Comparison of ENCODE assay signal across 1 cellular context in the genomic region with DNA sequence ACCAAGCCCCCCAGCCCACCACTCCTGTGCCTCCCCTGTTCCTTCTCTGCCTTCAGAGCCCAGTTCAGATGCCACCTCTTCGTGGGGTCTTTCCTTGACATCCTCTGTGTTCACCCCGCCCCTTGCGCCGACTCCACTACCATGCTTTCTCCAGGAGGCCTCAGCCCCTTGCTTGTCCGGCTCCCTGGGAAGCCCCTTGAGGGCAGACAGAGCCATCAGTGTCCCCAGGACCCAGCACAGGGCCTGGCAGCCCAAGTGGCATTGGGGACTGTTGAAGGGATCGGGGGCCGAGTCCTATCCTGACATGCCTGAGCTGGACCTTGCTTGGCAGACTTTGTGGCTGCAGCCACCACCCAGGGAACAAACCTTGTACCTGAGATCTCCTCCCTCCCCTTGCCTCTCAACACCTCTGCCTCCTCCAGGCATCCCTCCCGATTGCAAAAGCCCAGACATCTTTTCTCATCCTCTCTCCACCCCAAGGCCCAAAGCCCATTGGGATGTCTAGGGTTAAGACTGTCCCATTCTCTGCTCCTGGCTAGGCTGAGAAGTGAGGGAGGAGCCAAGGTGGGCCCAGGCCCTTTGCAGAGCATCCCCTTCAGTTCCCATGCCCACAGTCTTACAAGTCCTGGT.
TF ChIP-seq lines count a peak whose summit lies in the region.

No MANE protein-coding gene starts in this region.

TF ChIP-seq in IMR-90, 13 proteins besides CTCF, POLR2A, EP300 and RAD21:
- TF ChIP-seq BHLHE40 (IDR thresholded peaks at IDR 0.05; ENCODE audit: low read depth, low read length) (no peak), RFX5 (IDR thresholded peaks at IDR 0.05; ENCODE audit: low read depth, low read length) (no peak), NFE2L2 (IDR thresholded peaks at IDR 0.05; ENCODE audit: low read depth, low read length) (no peak), MAFK (IDR thresholded peaks at IDR 0.05; ENCODE audit: low read depth, low read length) (no peak), MXI1 (IDR thresholded peaks at IDR 0.05; ENCODE audit: borderline replicate concordance, low read depth, low read length) (no peak), CHD1 (IDR thresholded peaks at IDR 0.05; ENCODE audit: low read depth, low read length) (no peak), FOS (IDR thresholded peaks at IDR 0.05; ENCODE audit: low read depth, low read length) (no peak), SMC3 (IDR thresholded peaks at IDR 0.05; ENCODE audit: low read depth, low read length) (no peak), MAZ (IDR thresholded peaks at IDR 0.05; ENCODE audit: borderline replicate concordance, low read depth, low read length) (no peak), RCOR1 (IDR thresholded peaks at IDR 0.05; ENCODE audit: insufficient replicate concordance, low read length) (no peak), CEBPB (IDR thresholded peaks at IDR 0.05; ENCODE audit: low read depth, low read length) (no peak)
- TF ChIP-seq, protein P1, sequence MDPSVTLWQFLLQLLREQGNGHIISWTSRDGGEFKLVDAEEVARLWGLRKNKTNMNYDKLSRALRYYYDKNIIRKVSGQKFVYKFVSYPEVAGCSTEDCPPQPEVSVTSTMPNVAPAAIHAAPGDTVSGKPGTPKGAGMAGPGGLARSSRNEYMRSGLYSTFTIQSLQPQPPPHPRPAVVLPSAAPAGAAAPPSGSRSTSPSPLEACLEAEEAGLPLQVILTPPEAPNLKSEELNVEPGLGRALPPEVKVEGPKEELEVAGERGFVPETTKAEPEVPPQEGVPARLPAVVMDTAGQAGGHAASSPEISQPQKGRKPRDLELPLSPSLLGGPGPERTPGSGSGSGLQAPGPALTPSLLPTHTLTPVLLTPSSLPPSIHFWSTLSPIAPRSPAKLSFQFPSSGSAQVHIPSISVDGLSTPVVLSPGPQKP (IDR thresholded peaks at IDR 0.05; ENCODE audit: borderline replicate concordance, low read depth, low read length): no peak
- TF ChIP-seq, protein P2, sequence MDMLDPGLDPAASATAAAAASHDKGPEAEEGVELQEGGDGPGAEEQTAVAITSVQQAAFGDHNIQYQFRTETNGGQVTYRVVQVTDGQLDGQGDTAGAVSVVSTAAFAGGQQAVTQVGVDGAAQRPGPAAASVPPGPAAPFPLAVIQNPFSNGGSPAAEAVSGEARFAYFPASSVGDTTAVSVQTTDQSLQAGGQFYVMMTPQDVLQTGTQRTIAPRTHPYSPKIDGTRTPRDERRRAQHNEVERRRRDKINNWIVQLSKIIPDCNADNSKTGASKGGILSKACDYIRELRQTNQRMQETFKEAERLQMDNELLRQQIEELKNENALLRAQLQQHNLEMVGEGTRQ (IDR thresholded peaks at IDR 0.05; ENCODE audit: low read depth, low read length): no peak
